ENCODE assay signal across 3 cellular contexts in the genomic region with DNA sequence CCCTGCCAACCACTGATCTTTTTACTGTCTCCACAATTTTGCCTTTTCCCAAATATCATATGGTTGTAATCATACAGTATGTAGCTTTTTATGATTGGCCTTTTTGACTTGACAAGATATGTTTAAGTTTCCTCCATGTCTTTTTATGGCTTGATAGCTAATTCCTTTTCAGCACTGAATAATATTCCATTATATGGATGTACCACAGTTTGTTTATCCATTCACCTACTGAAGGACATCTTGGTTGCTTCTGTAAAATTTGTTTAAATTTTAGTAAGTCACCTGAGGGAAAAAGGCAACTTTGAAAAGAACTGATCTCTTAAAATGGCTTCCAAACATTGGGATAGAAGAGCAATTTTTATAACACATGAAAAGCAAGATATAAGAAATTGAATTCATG.
"Had no signal": no experiment of that assay in that cellular context is flagged by ENCODE, and none has a peak within 500 bp of the region (broad histone marks: within the 10 kb centered on the region; RNA-seq: fewer than 3 reads in every experiment).

No MANE protein-coding gene starts in this region.

- DNase-seq: GDM1, GF-D8 had no signal

- H3K4me3 ChIP-seq: GM12878 had no signal

- ATAC-seq: GM12878 had no signal
